ENCODE assay signal across 8 cellular contexts in the genomic region with DNA sequence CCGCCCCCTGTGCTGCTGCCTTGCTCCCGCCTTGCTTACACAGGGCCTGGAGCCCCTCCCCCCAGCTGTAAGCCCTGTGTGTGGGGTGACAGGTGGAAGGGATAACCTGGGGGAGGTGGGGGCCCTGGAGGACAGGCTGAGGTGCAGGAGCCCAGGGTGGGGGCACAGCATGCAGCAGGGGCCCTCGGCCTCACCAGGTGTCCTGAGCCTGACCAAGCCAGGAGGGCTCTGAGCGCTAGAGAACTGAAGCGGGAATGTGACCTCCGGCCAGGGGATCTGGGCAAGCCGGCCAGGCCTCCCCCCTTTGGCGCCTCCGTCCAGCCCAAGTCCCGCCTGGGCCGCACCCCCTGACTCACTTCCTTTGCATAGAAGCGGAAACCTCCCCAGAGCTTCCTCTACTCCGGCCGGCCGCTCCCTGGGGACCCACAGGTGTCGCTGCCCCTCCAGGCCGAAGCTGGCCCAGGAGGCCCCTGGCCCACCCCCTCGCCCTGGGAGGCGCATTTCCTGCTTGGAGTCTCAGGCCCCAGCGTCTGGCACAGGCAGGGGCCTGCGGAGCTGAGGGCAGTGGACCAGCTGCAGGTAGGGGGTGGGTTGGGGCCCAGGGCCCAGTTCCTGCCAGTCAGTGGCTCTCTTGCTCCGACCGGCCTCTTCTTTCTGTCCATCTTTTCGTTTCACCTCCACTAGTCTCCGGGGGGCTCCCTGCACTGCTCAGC.
DNase-seq lines count a peak whose midpoint lies in the region; ATAC-seq and TF ChIP-seq lines count a peak whose summit lies in the region.

Gene TOR4A, plus strand, starts transcription at position 398 of the 713 bp plus-strand sequence. CDS start 964 bp downstream, outside the sequence.

- TF ChIP-seq CTCF in AG09319 (IDR thresholded peaks at IDR 0.05; ENCODE audit: low read depth, low read length), result peak; percentile 6; the same call in 1 of the 2 replicates
- peak; percentile 48 for TF ChIP-seq CTCF in RWPE2 (IDR thresholded peaks at IDR 0.05; ENCODE audit: poor library complexity, severe bottlenecking)

- no peaks in the 10 kb centered on the region for H3K9me3 ChIP-seq in RWPE2 (ENCODE audit: severe bottlenecking)

- peak within 1 kb of the TSS; percentile 78 to 94 for H3K27ac Mint-ChIP-seq in stimulated activated naive CD8-positive, alpha-beta T cell treated with anti-CD3 and anti-CD28 coated beads, Interleukin-15, amount 100 ng/mL, for 72 hours

- peak within 1 kb of the TSS; percentile 88 for H3K27ac ChIP-seq in RWPE2 (ENCODE audit: poor library complexity, severe bottlenecking)
- peak within 1 kb of the TSS; percentile 54 for H3K27ac ChIP-seq in cingulate gyrus (ENCODE audit: low read depth, low read length)
- peak within 1 kb of the TSS; percentile 71 for H3K27ac ChIP-seq in layer of hippocampus (ENCODE audit: low read depth, low read length)

- ATAC-seq in GM18520 (IDR thresholded peaks at IDR 0.05; ENCODE audit: unreplicated experiment) (peak; percentile 66), HG03045 (IDR thresholded peaks at IDR 0.05; ENCODE audit: unreplicated experiment) (peak; percentile 56), RWPE2 (ENCODE audit: low read depth) (peak; percentile 86)
- peak; percentile 70 for ATAC-seq in stimulated activated naive CD8-positive, alpha-beta T cell treated with anti-CD3 and anti-CD28 coated beads, Interleukin-15, amount 100 ng/mL, for 72 hours

- H3K4me1 ChIP-seq in RWPE2 (ENCODE audit: insufficient read depth, poor library complexity, severe bottlenecking), result peaks cover 18% of the 10 kb centered on the region

- H3K4me3 Mint-ChIP-seq in stimulated activated naive CD8-positive, alpha-beta T cell treated with anti-CD3 and anti-CD28 coated beads, Interleukin-15, amount 100 ng/mL, for 72 hours, result peak within 1 kb of the TSS; percentile 79 to 88

- no peaks in the 10 kb centered on the region for H3K27me3 ChIP-seq in RWPE2 (ENCODE audit: insufficient read depth, poor library complexity, severe bottlenecking)
- H3K27me3 ChIP-seq in layer of hippocampus (ENCODE audit: control insufficient read depth, insufficient read depth, low read length), result peaks cover 7% of the 10 kb centered on the region

- DNase-seq in AG09319 (ENCODE audit: extremely low read depth, low read depth) (peak; percentile 43), RWPE2 (ENCODE audit: low spot score) (peak; percentile 98), NCI-H345 treated with DMSO at 0.1 percent for 48 hours (lab: John Stamatoyannopoulos, UW; ENCODE audit: unreplicated experiment) (no peak)
- DNase-seq in stimulated activated naive CD8-positive, alpha-beta T cell treated with anti-CD3 and anti-CD28 coated beads, Interleukin-15, amount 100 ng/mL, for 72 hours, result peak in 1 of 2 donors; percentile 54

- H3K4me1 Mint-ChIP-seq in stimulated activated naive CD8-positive, alpha-beta T cell treated with anti-CD3 and anti-CD28 coated beads, Interleukin-15, amount 100 ng/mL, for 72 hours, result peaks cover 38% of the 10 kb centered on the region

- peak within 1 kb of the TSS; percentile 81 for H3K4me3 ChIP-seq in RWPE2 (ENCODE audit: severe bottlenecking)

- H3K36me3 ChIP-seq in RWPE2 (ENCODE audit: low read depth), result peaks cover 34% of the 10 kb centered on the region

- no peaks in the 10 kb centered on the region for H3K9me3 Mint-ChIP-seq in stimulated activated naive CD8-positive, alpha-beta T cell treated with anti-CD3 and anti-CD28 coated beads, Interleukin-15, amount 100 ng/mL, for 72 hours

- H3K27me3 Mint-ChIP-seq in stimulated activated naive CD8-positive, alpha-beta T cell treated with anti-CD3 and anti-CD28 coated beads, Interleukin-15, amount 100 ng/mL, for 72 hours, result peaks cover 31% of the 10 kb centered on the region
